Comparison of ENCODE assay signal across 8 cellular contexts in the genomic region with DNA sequence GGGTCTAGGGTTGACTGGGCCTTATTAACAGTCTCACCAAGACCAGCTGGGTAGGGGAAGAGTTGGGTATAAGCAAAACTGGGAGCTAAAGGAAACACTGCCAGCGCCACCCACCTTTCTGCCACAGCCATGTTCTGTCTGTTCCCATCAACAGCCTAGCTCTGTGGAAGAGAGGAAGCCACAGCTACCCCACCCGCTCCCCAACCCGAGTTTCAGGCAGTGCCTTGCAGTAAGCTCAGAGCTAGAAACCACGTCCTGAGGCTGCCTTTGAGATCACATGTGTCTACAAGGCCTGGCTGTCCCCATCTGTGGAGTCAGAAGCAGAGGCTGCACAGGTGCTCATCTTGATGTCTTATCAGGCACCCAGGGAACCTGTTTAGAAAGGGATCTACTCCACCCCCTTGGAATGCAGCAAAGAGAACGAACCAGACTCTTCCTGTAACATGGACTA. TPM values are rescaled to one million over a fixed set of nuclear protein-coding genes. Genes with fewer than 3 reads are reported as not detected.
DNase-seq lines count a peak whose midpoint lies in the region; ATAC-seq and TF ChIP-seq lines count a peak whose summit lies in the region.

No MANE protein-coding gene starts in this region.

- H3K4me2 ChIP-seq in H9 (ENCODE audit: insufficient read depth, insufficient read length, low read length) = no peak overlapping the region

- TF ChIP-seq CTCF in H9 (conservative IDR thresholded peaks at IDR 0.05) (no peak), RWPE2 (IDR thresholded peaks at IDR 0.05; ENCODE audit: poor library complexity, severe bottlenecking) (no peak), dorsolateral prefrontal cortex (IDR thresholded peaks at IDR 0.05 in 54 of 56, conservative IDR thresholded peaks at IDR 0.05 in 2 of 56; ENCODE audit: low read depth in 1 of 56, partially characterized antibody in 56 of 56) (no peak), progenitor cell of endocrine pancreas (IDR thresholded peaks at IDR 0.05; ENCODE audit: unreplicated experiment) (no peak)

- peak; percentile 3; the same call in 1 of the 3 replicates for ATAC-seq in RWPE2 (ENCODE audit: low read depth)
- ATAC-seq in HG02759 (IDR thresholded peaks at IDR 0.05; ENCODE audit: unreplicated experiment) = no peak
- ATAC-seq in GM21723 (IDR thresholded peaks at IDR 0.05; ENCODE audit: unreplicated experiment) = no peak

- H3K56ac ChIP-seq in H9 (ENCODE audit: insufficient read length, low read depth, low read length) = no peak overlapping the region

- no peak overlapping the region for H3K18ac ChIP-seq in H9 (ENCODE audit: insufficient read length, low read depth, low read length)

- no peak overlapping the region for H2BK20ac ChIP-seq in H9 (ENCODE audit: low read depth, low read length, poor library complexity, severe bottlenecking)

- H3K9me3 ChIP-seq in H9 (ENCODE audit: control insufficient read depth, low read depth, low read length) (no peaks in the 10 kb centered on the region), RWPE2 (ENCODE audit: severe bottlenecking) (no peaks in the 10 kb centered on the region)

- H3K27me3 ChIP-seq in H9 (ENCODE audit: insufficient read depth, low read length) (no peaks in the 10 kb centered on the region), RWPE2 (ENCODE audit: insufficient read depth, poor library complexity, severe bottlenecking) (no peaks in the 10 kb centered on the region), dorsolateral prefrontal cortex (no peaks in the 10 kb centered on the region)

- no peak overlapping the region for H3K4ac ChIP-seq in H9 (ENCODE audit: low read depth, low read length)

- H3K27ac Mint-ChIP-seq in H9 (peak overlapping the region in 2 of 3 experiments; percentile 25 to 92; a peak in 2 of 7 replicates), progenitor cell of endocrine pancreas (peak overlapping the region; percentile 79)

- no peak overlapping the region for H4K5ac ChIP-seq in H9 (ENCODE audit: insufficient read length, low read depth, low read length)

- H3K79me1 ChIP-seq in H9 (ENCODE audit: insufficient read depth, low read depth, low read length, poor library complexity, severe bottlenecking) = no peaks in the 10 kb centered on the region

- no peak overlapping the region for H3K9ac ChIP-seq in H9 (ENCODE audit: extremely low read depth, insufficient read length, low read length)

- H3K4me1 ChIP-seq in H9 (ENCODE audit: insufficient read depth, low read length) (no peaks in the 10 kb centered on the region), RWPE2 (ENCODE audit: insufficient read depth, poor library complexity, severe bottlenecking) (no peaks in the 10 kb centered on the region)

- H2BK5ac ChIP-seq in H9 (ENCODE audit: insufficient read length, low read length) = no peak overlapping the region

- H2AK5ac ChIP-seq in H9 (ENCODE audit: insufficient read length, low read length) = no peak overlapping the region

- H3K27ac ChIP-seq in H9 (ENCODE audit: insufficient read length, low read depth, low read length) (no peak overlapping the region), RWPE2 (ENCODE audit: poor library complexity, severe bottlenecking) (no peak overlapping the region), dorsolateral prefrontal cortex (peak overlapping the region in 56 of 59 donors; percentile 32 to 88 (median 78))

- peaks cover 70% of the 10 kb centered on the region for H3K36me3 ChIP-seq in RWPE2 (ENCODE audit: low read depth)

- H2BK15ac ChIP-seq in H9 (ENCODE audit: low read depth, low read length) = no peak overlapping the region

- no peak overlapping the region for H3T11ph ChIP-seq in H9 (ENCODE audit: low read length)

- no peaks in the 10 kb centered on the region for H4K20me1 ChIP-seq in H9 (ENCODE audit: control insufficient read depth, insufficient read depth, insufficient read length)

- H3K27me3 Mint-ChIP-seq in H9 (ENCODE audit: low read depth) (peaks cover 1% of the 10 kb centered on the region), progenitor cell of endocrine pancreas (no peaks in the 10 kb centered on the region)

- H2BK12ac ChIP-seq in H9 (ENCODE audit: insufficient read length, low read depth, low read length) = no peak overlapping the region

- no peak overlapping the region for H3K4me3 ChIP-seq in RWPE2 (ENCODE audit: severe bottlenecking)
- H3K4me3 ChIP-seq in dorsolateral prefrontal cortex = no peak overlapping the region

- no peak overlapping the region for H3K23ac ChIP-seq in H9 (ENCODE audit: insufficient read length, low read depth, low read length)

- intact Hi-C loops in dorsolateral prefrontal cortex (cut with DNase I) = no loop called here

- WGBS in H9 (ENCODE audit: extremely low coverage, insufficient read length, low lambda C conversion rate) = no CpG with 5 or more reads among the region's 5 CpGs

- no peaks in the 10 kb centered on the region for H3K79me2 ChIP-seq in H9 (ENCODE audit: insufficient read depth, low read length)

- DNase-seq in H9 (no peak), RWPE2 (ENCODE audit: low spot score) (no peak), dorsolateral prefrontal cortex (peak in 8 of 10 donors; percentile 26 to 79 (median 64)), progenitor cell of endocrine pancreas (ENCODE audit: low spot score, unreplicated experiment) (no peak), DMS79 (lab: John Stamatoyannopoulos, UW) (no peak), NCI-H2227 (lab: John Stamatoyannopoulos, UW; ENCODE audit: unreplicated experiment) (no peak)

- peaks cover 24 to 91% (median 69%) of the 10 kb centered on the region in 3 experiments for H3K36me3 Mint-ChIP-seq in H9 (ENCODE audit: insufficient read depth in 1 of 3, low read depth in 3 of 3)
- peaks cover 27% of the 10 kb centered on the region for H3K36me3 Mint-ChIP-seq in progenitor cell of endocrine pancreas (ENCODE audit: insufficient read depth)

- H3K23me2 ChIP-seq in H9 (ENCODE audit: insufficient read length, low read depth, low read length, poor library complexity, severe bottlenecking) = no peaks in the 10 kb centered on the region

- H3K9me3 Mint-ChIP-seq in H9 (no peaks in the 10 kb centered on the region; a peak in 1 of 5 replicates), progenitor cell of endocrine pancreas (ENCODE audit: low read depth) (no peaks in the 10 kb centered on the region)

- H3K4me3 Mint-ChIP-seq in H9 = no peak overlapping the region
- no peak overlapping the region for H3K4me3 Mint-ChIP-seq in progenitor cell of endocrine pancreas (ENCODE audit: low read depth)

- no peak overlapping the region for H4K91ac ChIP-seq in H9 (ENCODE audit: insufficient read length, low read depth, low read length)

- no peak overlapping the region for H3K14ac ChIP-seq in H9 (ENCODE audit: insufficient read depth, low read length)

- no peak overlapping the region for H2BK120ac ChIP-seq in H9 (ENCODE audit: low read depth, low read length, poor library complexity, severe bottlenecking)

- H2AFZ ChIP-seq in H9 (ENCODE audit: low read length) = no peak overlapping the region

- H3K4me1 Mint-ChIP-seq in H9 (peaks cover 7 to 10% of the 10 kb centered on the region in 2 experiments; a peak in 1 of 4 replicates), progenitor cell of endocrine pancreas (ENCODE audit: low read depth) (peaks cover 15% of the 10 kb centered on the region)

- H4K8ac ChIP-seq in H9 (replicated peaks; ENCODE audit: insufficient read length, low read depth, low read length) = no peak overlapping the region

RNA-seq across cellular contexts. Expression of gene HNRNPH1, which starts 15.3 kb away (rescaled TPM):
- total RNA-seq in H9 (2021) (1,042 and 1,066 TPM in 2 replicates), dorsolateral prefrontal cortex (100 to 1,000 TPM; 242 to 469 (median 329) TPM), progenitor cell of endocrine pancreas (1,377 and 1,392 TPM in 2 replicates)

RNA-seq across cellular contexts. Expression of gene RUFY1, which starts 57.8 kb away (rescaled TPM):
- 45.7 and 47.8 TPM in 2 replicates for total RNA-seq in H9 (2021)
- total RNA-seq in dorsolateral prefrontal cortex = 10 to 100 TPM; 28.4 to 67.4 (median 44.5) TPM
- 69.1 and 71.2 TPM in 2 replicates for total RNA-seq in progenitor cell of endocrine pancreas

Comparison
In these comparisons a context has a peak if more than half of its experiments do, and no peak if none do; other contexts are left out.
1. DNase-seq: peak in dorsolateral prefrontal cortex (8 of 10); none in H9 (single experiment), RWPE2 (single experiment), progenitor cell of endocrine pancreas (single experiment), DMS79 (single experiment) and NCI-H2227 (single experiment).
2. H3K27ac ChIP-seq: peak in dorsolateral prefrontal cortex (56 of 59); none in H9 (single experiment) and RWPE2 (single experiment).